28 cellular contexts compared by ENCODE assay signal in the genomic region with DNA sequence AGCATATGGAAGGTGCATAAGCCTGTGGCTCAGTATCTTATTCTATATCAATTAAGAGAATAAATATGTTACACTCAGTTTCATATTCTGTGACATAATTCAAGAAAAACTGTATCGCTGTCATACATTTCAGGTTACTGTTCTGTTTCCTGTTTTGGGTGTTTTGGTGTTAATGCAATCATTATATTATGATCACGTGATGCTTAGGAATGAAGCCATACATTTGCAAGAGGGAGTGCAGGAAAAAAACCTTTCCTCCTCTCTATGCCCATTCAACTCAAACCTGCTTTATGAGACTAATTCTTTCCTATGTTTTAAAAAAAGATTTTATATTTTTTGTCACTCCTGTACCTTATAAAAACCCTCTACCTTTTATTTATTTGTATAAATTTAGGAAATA.
"Had no signal": no experiment of that assay in that cellular context is flagged by ENCODE, and none has a peak within 500 bp of the region (broad histone marks: within the 10 kb centered on the region; RNA-seq: fewer than 3 reads in every experiment).

No MANE protein-coding gene starts in this region.

- H3K4me1 ChIP-seq: parathyroid adenoma, psoas muscle, spleen, suprapubic skin, testis, tibial artery, transverse colon, upper lobe of right lung, uterus had no signal

- H3K4me2 ChIP-seq: neural progenitor cell, smooth muscle cell had no signal

- H2AFZ ChIP-seq: neural progenitor cell, parathyroid adenoma had no signal

- DNase-seq: natural killer cell; occipital lobe; ovary; posterior cingulate gyrus; psoas muscle; right cardiac atrium; spleen; stimulated activated CD4-positive, alpha-beta T cell treated with anti-CD3 and anti-CD28 coated beads, Interleukin-12 subunit alpha, Interleukin-12 subunit beta, amount 100 ng/mL, for 4 hours; stimulated activated CD4-positive, alpha-beta T cell treated with anti-CD3 and anti-CD28 coated beads, Interleukin-1b, Interleukin-23, amount 100 ng/mL, for 48 hours; stimulated activated CD4-positive, alpha-beta T cell treated with anti-CD3 and anti-CD28 coated beads, Interleukin-4, amount 100 ng/mL, for 1 hour; stimulated activated CD4-positive, alpha-beta T cell treated with anti-CD3 and anti-CD28 coated beads, Interleukin-4, amount 100 ng/mL, for 4 hours; stimulated activated CD8-positive, alpha-beta memory T cell treated with anti-CD3 and anti-CD28 coated beads, Interleukin-4, amount 100 ng/mL, for 48 hours; stimulated activated naive CD4-positive, alpha-beta T cell; stimulated activated naive CD8-positive, alpha-beta T cell treated with anti-CD3 and anti-CD28 coated beads, Interleukin-15, amount 100 ng/mL, for 72 hours; stimulated activated naive CD8-positive, alpha-beta T cell treated with anti-CD3 and anti-CD28 coated beads, Interleukin-15, Interleukin-2, amounts not matched to agents 100 U/mL and 50 U/mL, for 24 hours; substantia nigra; testis; tibial artery; transverse colon; upper lobe of right lung; uterus had no signal

- H3K36me3 ChIP-seq: neural progenitor cell, ovary, spleen, suprapubic skin, tibial artery, transverse colon, upper lobe of right lung, uterus had no signal

- H3K27ac ChIP-seq: neural progenitor cell, ovary, parathyroid adenoma, psoas muscle, skin epidermis, spleen, suprapubic skin, testis, tibial artery, transverse colon, upper lobe of right lung, uterus had no signal

- H3K9ac ChIP-seq: neural progenitor cell, parathyroid adenoma had no signal

- H3K79me2 ChIP-seq: parathyroid adenoma had no signal

- H3K27me3 ChIP-seq: neural progenitor cell, ovary, suprapubic skin, testis, tibial artery, transverse colon, upper lobe of right lung, uterus had no signal

- H3K4me3 ChIP-seq: neural progenitor cell, ovary, psoas muscle, skin epidermis, smooth muscle cell, spleen, suprapubic skin, testis, tibial artery, transverse colon, upper lobe of right lung, uterus had no signal

- ATAC-seq: natural killer cell; psoas muscle; right cardiac atrium; sciatic nerve; stimulated activated memory B cell treated with anti-CD40 and anti-IgM and Interleukin-4, amounts not matched to agents 10 μg/mL and 1 μg/mL and 100 μg/mL, for 72 hours; stimulated activated naive CD8-positive, alpha-beta T cell treated with anti-CD3 and anti-CD28 coated beads, Interleukin-15, amount 100 ng/mL, for 72 hours; stimulated activated naive CD8-positive, alpha-beta T cell treated with anti-CD3 and anti-CD28 coated beads, Interleukin-15, Interleukin-2, amounts not matched to agents 100 U/mL and 50 U/mL, for 24 hours; upper lobe of right lung had no signal

- H3K9me3 ChIP-seq: ovary, psoas muscle, spleen, suprapubic skin, testis, tibial artery, transverse colon, upper lobe of right lung, uterus had no signal
